In the genomic region with DNA sequence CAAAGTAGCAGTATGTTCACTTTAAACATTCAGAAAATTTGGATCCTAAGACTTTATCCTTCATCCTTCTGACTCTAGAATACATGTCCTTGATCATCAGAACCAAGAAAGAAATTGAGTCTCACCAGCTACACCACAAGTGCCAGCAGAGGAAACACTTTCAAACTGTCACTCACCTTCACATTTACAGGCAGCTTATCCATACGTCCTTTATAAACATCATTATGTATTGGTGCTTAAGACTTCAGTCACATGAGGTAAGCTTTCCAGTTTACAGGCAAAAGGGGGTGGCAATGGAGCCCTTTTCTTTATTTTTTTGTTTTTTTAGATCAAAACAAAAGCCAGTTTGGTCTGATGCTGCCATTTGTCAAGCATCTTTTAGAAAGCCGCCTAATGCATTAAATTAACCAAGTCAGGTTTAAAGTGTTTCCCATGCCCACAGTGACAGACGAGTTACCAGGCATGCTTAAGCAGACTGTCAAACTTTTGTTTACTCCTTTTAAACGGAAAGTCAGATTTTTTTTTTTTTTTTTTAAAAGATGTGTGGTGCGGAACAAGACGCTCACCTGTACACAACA, we compare ENCODE assay signal across 8 cellular contexts. TPM values are rescaled to one million over a fixed set of nuclear protein-coding genes. Genes with fewer than 3 reads are reported as not detected.
DNase-seq lines count a peak whose midpoint lies in the region; ATAC-seq and FAIRE-seq lines count a peak whose summit lies in the region.

No MANE protein-coding gene starts in this region.

- peaks cover 34% of the 10 kb centered on the region for H3K4me1 Mint-ChIP-seq in activated T-cell treated with anti-CD3 and anti-CD28 coated beads, Interleukin-2, amount 50 U/mL, for 72 hours (ENCODE audit: low read depth)
- peaks cover 19% of the 10 kb centered on the region for H3K4me1 Mint-ChIP-seq in activated T-helper 17 cell treated with anti-CD3 and anti-CD28 coated beads, Interleukin-2, amount 50 U/mL, for 72 hours
- H3K4me1 Mint-ChIP-seq in immature natural killer cell, result peaks cover 32 to 42% of the 10 kb centered on the region in 2 donors

- H3K36me3 Mint-ChIP-seq in activated T-cell treated with anti-CD3 and anti-CD28 coated beads, Interleukin-2, amount 50 U/mL, for 72 hours (ENCODE audit: insufficient read depth in 2 of 2), result peaks cover under 1 to 5% of the 10 kb centered on the region in 2 donors
- peaks cover 11% of the 10 kb centered on the region for H3K36me3 Mint-ChIP-seq in activated T-helper 17 cell treated with anti-CD3 and anti-CD28 coated beads, Interleukin-2, amount 50 U/mL, for 72 hours (ENCODE audit: low read depth)
- peaks cover 7 to 11% (median 10%) of the 10 kb centered on the region in 3 donors for H3K36me3 Mint-ChIP-seq in immature natural killer cell

- intact Hi-C loops in aorta (cut with DNase I), result loop anchor here (2.0 to 10.0 kb wide), 4 partner anchors 71 to 171 kb away; a partner anchor contains a TSS

- 24 to 25% methylated on average over 6 of the region's 6 CpGs for WGBS in aorta, 2 donors

- no peak for FAIRE-seq in urothelium cell line (lab: Jason Lieb, UNC)

- H3K27me3 ChIP-seq in aorta (ENCODE audit: control insufficient read depth in 1 of 2, insufficient read depth in 2 of 2, low read length in 1 of 2), result no peaks in the 10 kb centered on the region

- H3K27me3 Mint-ChIP-seq in activated T-cell treated with anti-CD3 and anti-CD28 coated beads, Interleukin-2, amount 50 U/mL, for 72 hours (ENCODE audit: low read depth), result no peaks in the 10 kb centered on the region
- H3K27me3 Mint-ChIP-seq in activated T-helper 17 cell treated with anti-CD3 and anti-CD28 coated beads, Interleukin-2, amount 50 U/mL, for 72 hours, result no peaks in the 10 kb centered on the region
- peaks cover 0 to 10% (median 7%) of the 10 kb centered on the region in 3 donors for H3K27me3 Mint-ChIP-seq in immature natural killer cell (ENCODE audit: low read depth in 3 of 3)

- H3K36me3 ChIP-seq in aorta (ENCODE audit: control insufficient read depth in 1 of 2, insufficient read depth in 2 of 2, low read length in 1 of 2), result peaks cover 0 to 2% of the 10 kb centered on the region in 2 donors

- no peaks in the 10 kb centered on the region for H3K9me3 ChIP-seq in aorta (ENCODE audit: control insufficient read depth, low read length)

- H3K4me3 Mint-ChIP-seq in activated T-cell treated with anti-CD3 and anti-CD28 coated beads, Interleukin-2, amount 50 U/mL, for 72 hours, result peak overlapping the region; percentile 77
- peak overlapping the region; percentile 90 for H3K4me3 Mint-ChIP-seq in activated T-helper 17 cell treated with anti-CD3 and anti-CD28 coated beads, Interleukin-2, amount 50 U/mL, for 72 hours
- peak overlapping the region; percentile 83 to 88 (median 86) for H3K4me3 Mint-ChIP-seq in immature natural killer cell

- no peak for DNase-seq in activated T-cell treated with anti-CD3 and anti-CD28 coated beads, Interleukin-2, amount 50 U/mL, for 72 hours
- DNase-seq in activated T-cell treated with anti-CD3 and anti-CD28 coated beads, Interleukin-2, amount 50 U/mL, for 48 hours, result no peak
- peak; percentile 39 to 45 (median 43) for DNase-seq in immature natural killer cell
- no peak for DNase-seq in aorta
- no peak for DNase-seq in urothelium cell line (ENCODE audit: low spot score)
- DNase-seq in HuH-7.5 (ENCODE audit: low spot score), result no peak

- peak overlapping the region in 1 of 2 donors; percentile 96 for H3K4me3 ChIP-seq in aorta (ENCODE audit: low read length in 2 of 2)

- no peaks in the 10 kb centered on the region for H3K9me3 Mint-ChIP-seq in activated T-cell treated with anti-CD3 and anti-CD28 coated beads, Interleukin-2, amount 50 U/mL, for 72 hours
- H3K9me3 Mint-ChIP-seq in activated T-helper 17 cell treated with anti-CD3 and anti-CD28 coated beads, Interleukin-2, amount 50 U/mL, for 72 hours, result no peaks in the 10 kb centered on the region
- H3K9me3 Mint-ChIP-seq in immature natural killer cell, result peaks cover 0 to 3% (median 0%) of the 10 kb centered on the region in 6 donors

- H3K27ac ChIP-seq in temporal lobe (ENCODE audit: low read depth, low read length) (peak overlapping the region; percentile 59), aorta (ENCODE audit: low read depth in 1 of 2, low read length in 2 of 2) (no peak overlapping the region)

- H3K27ac Mint-ChIP-seq in activated T-cell treated with anti-CD3 and anti-CD28 coated beads, Interleukin-2, amount 50 U/mL, for 72 hours, result peak overlapping the region; percentile 70
- peak overlapping the region; percentile 76 for H3K27ac Mint-ChIP-seq in activated T-helper 17 cell treated with anti-CD3 and anti-CD28 coated beads, Interleukin-2, amount 50 U/mL, for 72 hours
- H3K27ac Mint-ChIP-seq in immature natural killer cell, result peak overlapping the region; percentile 44 to 92 (median 88)

- no peaks in the 10 kb centered on the region for H3K4me1 ChIP-seq in aorta (ENCODE audit: control insufficient read depth in 1 of 2, insufficient read depth in 2 of 2, low read length in 2 of 2)

- no peak for ATAC-seq in activated T-cell treated with anti-CD3 and anti-CD28 coated beads, Interleukin-2, amount 50 U/mL, for 72 hours (replicated peaks in 1 of 2)
- no peak for ATAC-seq in activated T-helper 17 cell treated with anti-CD3 and anti-CD28 coated beads, Interleukin-2, amount 50 U/mL, for 72 hours (replicated peaks)
- no peak for ATAC-seq in aorta (ENCODE audit: low FRiP score)

RNA-seq across cellular contexts. Expression of a gene that starts 1.0 kb away (rescaled TPM):
- 10 to 100 TPM; 24.4 to 26.8 TPM for total RNA-seq in activated T-cell treated with anti-CD3 and anti-CD28 coated beads, Interleukin-2, amount 50 U/mL, for 72 hours
- total RNA-seq in activated T-helper 17 cell treated with anti-CD3 and anti-CD28 coated beads, Interleukin-2, amount 50 U/mL, for 72 hours, result 10 to 100 TPM; 17.7 to 21.8 TPM
- polyA plus RNA-seq in immature natural killer cell (10 to 100 TPM in 1 of 3 donors, 1 to 10 TPM in 2; 3.0 to 13.7 (median 4.1) TPM), aorta (10 to 100 TPM in 1 of 2 donors, 1 to 10 TPM in 1; 8.4 to 11.3 TPM)
- total RNA-seq in temporal lobe (20.4 TPM), aorta (10 to 100 TPM; 26.4 to 32.9 TPM)

Comparison
In these comparisons a context has a peak if more than half of its experiments do, and no peak if none do; other contexts are left out.
1. DNase-seq: peak in immature natural killer cell (3 of 3); none in activated T-cell treated with anti-CD3 and anti-CD28 coated beads, Interleukin-2, amount 50 U/mL, for 72 hours (0 of 2), activated T-cell treated with anti-CD3 and anti-CD28 coated beads, Interleukin-2, amount 50 U/mL, for 48 hours (0 of 2), aorta (0 of 2), urothelium cell line (single experiment) and HuH-7.5 (single experiment).
2. Peak in every context shown above with its lines, with median percentiles within 50 percentile points of each other: H3K27ac Mint-ChIP-seq and H3K4me3 Mint-ChIP-seq.